In genomic region chr2:221610249-221610648, GRCh38 we compare ENCODE assay signal across 25 cellular contexts.
"Had no signal": no experiment of that assay in that cellular context is flagged by ENCODE, and none has a peak within 500 bp of the region (broad histone marks: within the 10 kb centered on the region; RNA-seq: fewer than 3 reads in every experiment).

No MANE protein-coding gene starts in this region.

- H3K9me3 Mint-ChIP-seq: activated B cell treated with CpG ODN at 0.5 μM for 24 hours; activated CD8-positive, alpha-beta T cell treated with anti-CD3 and anti-CD28 coated beads for 36 hours; activated naive CD4-positive, alpha-beta T cell treated with anti-CD3 and anti-CD28 coated beads, Interleukin-2, amount 50 U/mL, for 24 hours; activated naive CD8-positive, alpha-beta T cell treated with anti-CD3 and anti-CD28 coated beads, Interleukin-2, amount 50 U/mL, for 24 hours; activated T-cell treated with anti-CD3 and anti-CD28 coated beads, Interleukin-2, amount 50 U/mL, for 4 hours; activated T-helper 17 cell treated with anti-CD3 and anti-CD28 coated beads, Interleukin-2, amount 50 U/mL, for 72 hours; mesothelial cell of epicardium; nephron progenitor cell had no signal

- H3K9me3 ChIP-seq: heart left ventricle, neutrophil, right lobe of liver, testis, transverse colon had no signal

- H3K4me1 ChIP-seq: heart left ventricle, right lobe of liver, testis, transverse colon had no signal

- H3K4me3 Mint-ChIP-seq: activated B cell treated with CpG ODN at 0.5 μM for 24 hours; activated CD8-positive, alpha-beta T cell treated with anti-CD3 and anti-CD28 coated beads for 36 hours; activated naive CD4-positive, alpha-beta T cell treated with anti-CD3 and anti-CD28 coated beads, Interleukin-2, amount 50 U/mL, for 24 hours; activated naive CD8-positive, alpha-beta T cell treated with anti-CD3 and anti-CD28 coated beads, Interleukin-2, amount 50 U/mL, for 24 hours; activated T-cell treated with anti-CD3 and anti-CD28 coated beads, Interleukin-2, amount 50 U/mL, for 4 hours; activated T-helper 17 cell treated with anti-CD3 and anti-CD28 coated beads, Interleukin-2, amount 50 U/mL, for 72 hours; mesothelial cell of epicardium; naive B cell; nephron progenitor cell; T-helper 17 cell had no signal

- H3K4me1 Mint-ChIP-seq: activated B cell treated with CpG ODN at 0.5 μM for 24 hours; activated naive CD4-positive, alpha-beta T cell treated with anti-CD3 and anti-CD28 coated beads, Interleukin-2, amount 50 U/mL, for 24 hours; activated naive CD8-positive, alpha-beta T cell treated with anti-CD3 and anti-CD28 coated beads, Interleukin-2, amount 50 U/mL, for 24 hours; activated T-helper 17 cell treated with anti-CD3 and anti-CD28 coated beads, Interleukin-2, amount 50 U/mL, for 72 hours; mesothelial cell of epicardium; naive B cell had no signal

- H3K4me3 ChIP-seq: heart left ventricle, right lobe of liver, testis, transverse colon had no signal

- H3K27ac Mint-ChIP-seq: activated B cell treated with CpG ODN at 0.5 μM for 24 hours; activated CD8-positive, alpha-beta T cell treated with anti-CD3 and anti-CD28 coated beads for 36 hours; activated naive CD4-positive, alpha-beta T cell treated with anti-CD3 and anti-CD28 coated beads, Interleukin-2, amount 50 U/mL, for 24 hours; activated naive CD8-positive, alpha-beta T cell treated with anti-CD3 and anti-CD28 coated beads, Interleukin-2, amount 50 U/mL, for 24 hours; activated T-helper 17 cell treated with anti-CD3 and anti-CD28 coated beads, Interleukin-2, amount 50 U/mL, for 72 hours; mesothelial cell of epicardium; naive B cell; nephron progenitor cell; T-helper 17 cell had no signal

- FAIRE-seq: endothelial cell of umbilical vein, islet of Langerhans had no signal

- H3K27me3 ChIP-seq: neutrophil, right lobe of liver, testis, transverse colon had no signal

- ATAC-seq: activated CD8-positive, alpha-beta T cell treated with anti-CD3 and anti-CD28 coated beads for 36 hours; activated naive CD8-positive, alpha-beta T cell treated with anti-CD3 and anti-CD28 coated beads, Interleukin-2, amount 50 U/mL, for 24 hours; activated T-cell treated with anti-CD3 and anti-CD28 coated beads, Interleukin-2, amount 50 U/mL, for 4 hours; activated T-helper 17 cell treated with anti-CD3 and anti-CD28 coated beads, Interleukin-2, amount 50 U/mL, for 72 hours; T-helper 17 cell had no signal

- H3K27ac ChIP-seq: heart left ventricle, neutrophil, right lobe of liver, transverse colon had no signal

- H3K36me3 Mint-ChIP-seq: activated naive CD4-positive, alpha-beta T cell treated with anti-CD3 and anti-CD28 coated beads, Interleukin-2, amount 50 U/mL, for 24 hours; mesothelial cell of epicardium; naive B cell had no signal

- DNase-seq: activated B cell treated with CpG ODN at 0.5 μM for 24 hours; activated CD4-positive, alpha-beta T cell treated with anti-CD3 and anti-CD28 coated beads, Interleukin-2, amount 50 U/mL, for 1 hour; activated CD8-positive, alpha-beta T cell treated with anti-CD3 and anti-CD28 coated beads for 36 hours; activated naive CD8-positive, alpha-beta T cell treated with anti-CD3 and anti-CD28 coated beads, Interleukin-2, amount 50 U/mL, for 24 hours; activated T-cell treated with anti-CD3 and anti-CD28 coated beads, Interleukin-2, amount 50 U/mL, for 4 hours; amygdala; cortex of kidney; heart left ventricle; hypothalamus; left ventricle myocardium superior; naive B cell; nephron progenitor cell; right lobe of liver; stimulated activated CD4-positive, alpha-beta T cell treated with anti-CD3 and anti-CD28 coated beads, Interleukin-2, amount 100 ng/mL, for 48 hours; stimulated activated naive CD4-positive, alpha-beta T cell treated with Interleukin-2 at 50 U/mL for 16 hours; T-helper 17 cell; T1000; transverse colon had no signal

- H3K36me3 ChIP-seq: heart left ventricle, neutrophil, right lobe of liver, transverse colon had no signal
